In genomic region chr4:145880355-145880960, GRCh38 we compare ENCODE assay signal across 21 cellular contexts. TPM values are rescaled to one million over a fixed set of nuclear protein-coding genes. Genes with fewer than 3 reads are reported as not detected.
A peak's percentile ranks its signal among the peaks of the same experiment; 100 is the strongest.
DNase-seq lines count a peak whose midpoint lies in the region; ATAC-seq and TF ChIP-seq lines count a peak whose summit lies in the region.
"Had no signal": no experiment of that assay in that cellular context is flagged by ENCODE, and none has a peak within 500 bp of the region (broad histone marks: within the 10 kb centered on the region; RNA-seq: fewer than 3 reads in every experiment).

No MANE protein-coding gene starts in this region.

- H3K9me3 ChIP-seq in thyroid gland: no peaks in the 10 kb centered on the region
- H3K9me3 ChIP-seq: ovary had no signal

- H3K27ac ChIP-seq in thyroid gland: peak overlapping the region in 2 of 3 donors; percentile 70 to 75

- TF ChIP-seq POLR2A in thyroid gland (IDR thresholded peaks at IDR 0.05): no peak

- peaks cover 0 to under 1% of the 10 kb centered on the region in 2 donors for H3K36me3 ChIP-seq in thyroid gland
- H3K36me3 ChIP-seq: ovary had no signal

- no peak overlapping the region for H3K4me3 Mint-ChIP-seq in activated naive CD8-positive, alpha-beta T cell treated with anti-CD3 and anti-CD28 coated beads, Interleukin-2, amount 50 U/mL, for 24 hours
- no peak overlapping the region for H3K4me3 Mint-ChIP-seq in central memory CD8-positive, alpha-beta T cell
- no peak overlapping the region for H3K4me3 Mint-ChIP-seq in glutamatergic neuron (ENCODE audit: unreplicated experiment)
- H3K4me3 Mint-ChIP-seq: activated T-cell treated with anti-CD3 and anti-CD28 coated beads, Interleukin-2, amount 50 U/mL, for 4 hours; CD4-positive, alpha-beta memory T cell; effector memory CD8-positive, alpha-beta T cell; naive thymus-derived CD8-positive, alpha-beta T cell had no signal

- H3K36me3 Mint-ChIP-seq in activated naive CD8-positive, alpha-beta T cell treated with anti-CD3 and anti-CD28 coated beads, Interleukin-2, amount 50 U/mL, for 24 hours (ENCODE audit: low read depth): peaks cover 53% of the 10 kb centered on the region
- peaks cover 11% of the 10 kb centered on the region for H3K36me3 Mint-ChIP-seq in central memory CD8-positive, alpha-beta T cell (ENCODE audit: insufficient read depth)
- H3K36me3 Mint-ChIP-seq in glutamatergic neuron (ENCODE audit: unreplicated experiment): peaks cover 6% of the 10 kb centered on the region

- no peaks in the 10 kb centered on the region for H3K9me3 Mint-ChIP-seq in activated naive CD8-positive, alpha-beta T cell treated with anti-CD3 and anti-CD28 coated beads, Interleukin-2, amount 50 U/mL, for 24 hours
- no peaks in the 10 kb centered on the region for H3K9me3 Mint-ChIP-seq in central memory CD8-positive, alpha-beta T cell
- H3K9me3 Mint-ChIP-seq in glutamatergic neuron (ENCODE audit: unreplicated experiment): peaks cover 3% of the 10 kb centered on the region
- H3K9me3 Mint-ChIP-seq: activated T-cell treated with anti-CD3 and anti-CD28 coated beads, Interleukin-2, amount 50 U/mL, for 4 hours; CD4-positive, alpha-beta memory T cell; effector memory CD8-positive, alpha-beta T cell; naive thymus-derived CD8-positive, alpha-beta T cell had no signal

- H3K4me3 ChIP-seq in thyroid gland (replicated peaks in 1 of 3): no peak overlapping the region
- H3K4me3 ChIP-seq: ovary had no signal

- DNase-seq in activated naive CD8-positive, alpha-beta T cell treated with anti-CD3 and anti-CD28 coated beads, Interleukin-2, amount 50 U/mL, for 24 hours: no peak
- no peak for DNase-seq in central memory CD8-positive, alpha-beta T cell (ENCODE audit: low spot score in 2 of 2)
- DNase-seq in glutamatergic neuron: no peak
- DNase-seq in thyroid gland: no peak
- no peak for DNase-seq in NCI-H1930 (lab: John Stamatoyannopoulos, UW)
- DNase-seq: activated CD4-positive, alpha-beta T cell treated with anti-CD3 and anti-CD28 coated beads for 4 hours; activated naive CD4-positive, alpha-beta T cell treated with Interleukin-2 at 50 U/mL for 16 hours; activated T-cell treated with anti-CD3 and anti-CD28 coated beads, Interleukin-2, amount 50 U/mL, for 4 hours; CD4-positive, alpha-beta memory T cell; effector memory CD8-positive, alpha-beta T cell; GDM1; head of caudate nucleus; KG1; left colon; naive thymus-derived CD8-positive, alpha-beta T cell; NCI-H187; ovary; right cardiac atrium; SW 1271 had no signal

- TF ChIP-seq CTCF in glutamatergic neuron (IDR thresholded peaks at IDR 0.05; ENCODE audit: partially characterized antibody, unreplicated experiment) (no peak), thyroid gland (IDR thresholded peaks at IDR 0.05) (no peak)

- no peak for ATAC-seq in activated naive CD8-positive, alpha-beta T cell treated with anti-CD3 and anti-CD28 coated beads, Interleukin-2, amount 50 U/mL, for 24 hours
- no peak for ATAC-seq in central memory CD8-positive, alpha-beta T cell (replicated peaks; ENCODE audit: extremely low read depth, poor library complexity, severe bottlenecking)
- ATAC-seq in GM18520 (IDR thresholded peaks at IDR 0.05; ENCODE audit: unreplicated experiment) (no peak), HG02798 (IDR thresholded peaks at IDR 0.05; ENCODE audit: poor library complexity, unreplicated experiment) (no peak)
- ATAC-seq: activated T-cell treated with anti-CD3 and anti-CD28 coated beads, Interleukin-2, amount 50 U/mL, for 4 hours; effector memory CD8-positive, alpha-beta T cell; left colon; naive thymus-derived CD8-positive, alpha-beta T cell had no signal

- H3K27me3 Mint-ChIP-seq in activated naive CD8-positive, alpha-beta T cell treated with anti-CD3 and anti-CD28 coated beads, Interleukin-2, amount 50 U/mL, for 24 hours: no peaks in the 10 kb centered on the region
- H3K27me3 Mint-ChIP-seq in central memory CD8-positive, alpha-beta T cell: no peaks in the 10 kb centered on the region
- peaks cover 6% of the 10 kb centered on the region for H3K27me3 Mint-ChIP-seq in glutamatergic neuron (ENCODE audit: unreplicated experiment)
- H3K27me3 Mint-ChIP-seq: CD4-positive, alpha-beta memory T cell; effector memory CD8-positive, alpha-beta T cell; naive thymus-derived CD8-positive, alpha-beta T cell had no signal

- WGBS in thyroid gland, 2 donors: 97% methylated on average over 9 of the region's 9 CpGs

- H3K4me1 Mint-ChIP-seq in activated naive CD8-positive, alpha-beta T cell treated with anti-CD3 and anti-CD28 coated beads, Interleukin-2, amount 50 U/mL, for 24 hours: peaks cover 41% of the 10 kb centered on the region
- H3K4me1 Mint-ChIP-seq in central memory CD8-positive, alpha-beta T cell: peaks cover 30% of the 10 kb centered on the region
- peaks cover 32% of the 10 kb centered on the region for H3K4me1 Mint-ChIP-seq in glutamatergic neuron (ENCODE audit: low read depth, unreplicated experiment)

- no peaks in the 10 kb centered on the region for H3K27me3 ChIP-seq in thyroid gland
- H3K27me3 ChIP-seq: ovary had no signal

- intact Hi-C loops in thyroid gland (cut with DNase I): loop anchor here (10.0 kb wide), 1 partner anchor 54 kb away; the partner anchor contains the start of gene ZNF827

- H3K4me1 ChIP-seq in thyroid gland: peaks cover 27 to 39% of the 10 kb centered on the region in 2 donors

- H3K27ac Mint-ChIP-seq in activated naive CD8-positive, alpha-beta T cell treated with anti-CD3 and anti-CD28 coated beads, Interleukin-2, amount 50 U/mL, for 24 hours: peak overlapping the region; percentile 48
- peak overlapping the region; percentile 23 for H3K27ac Mint-ChIP-seq in central memory CD8-positive, alpha-beta T cell (ENCODE audit: low read depth)
- H3K27ac Mint-ChIP-seq in glutamatergic neuron (ENCODE audit: unreplicated experiment): peak overlapping the region; percentile 3
- H3K27ac Mint-ChIP-seq: effector memory CD8-positive, alpha-beta T cell had no signal

RNA-seq across cellular contexts. Expression of gene ZNF827, which starts 58.2 kb away (rescaled TPM):
- total RNA-seq in glutamatergic neuron (ENCODE audit: unreplicated experiment): 227 TPM
- 10 to 100 TPM; 23.9 to 52.3 (median 29.3) TPM for total RNA-seq in thyroid gland
